8 cellular contexts compared by ENCODE assay signal in the genomic region with DNA sequence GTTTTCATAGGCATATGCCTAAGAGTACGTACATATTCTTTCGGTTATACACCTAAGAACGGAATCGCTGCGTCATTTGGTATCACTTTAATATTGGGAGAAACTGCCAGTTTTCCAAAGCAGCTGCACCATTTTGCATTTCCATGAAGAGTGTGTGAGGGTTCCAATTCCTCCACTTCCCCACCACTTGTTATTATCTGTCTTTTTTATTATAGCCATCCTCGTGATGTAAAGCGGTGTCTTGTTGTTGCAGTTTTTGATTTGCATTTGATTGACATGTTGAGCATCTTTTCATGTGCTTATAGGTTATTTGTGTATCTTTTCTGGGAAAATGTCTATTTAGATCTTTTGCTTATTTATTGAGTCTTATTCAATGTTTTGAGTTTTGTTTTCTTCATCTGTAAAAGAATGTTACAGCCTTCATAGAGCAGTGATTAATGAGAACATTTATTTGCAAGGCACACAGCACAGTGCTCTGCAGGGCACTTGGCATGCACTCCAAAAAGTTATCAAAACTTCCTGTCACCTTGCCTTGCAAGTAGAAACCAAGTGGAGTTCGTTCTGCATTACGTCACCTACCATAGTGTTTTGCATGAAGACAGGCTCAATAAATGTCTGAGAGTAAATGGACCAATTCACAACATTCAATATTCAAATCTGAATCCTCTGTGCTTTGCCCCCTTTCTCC. TPM values are rescaled to one million over a fixed set of nuclear protein-coding genes. Genes with fewer than 3 reads are reported as not detected.
A peak's percentile ranks its signal among the peaks of the same experiment; 100 is the strongest.
DNase-seq lines count a peak whose midpoint lies in the region; ATAC-seq, FAIRE-seq and TF ChIP-seq lines count a peak whose summit lies in the region.

No MANE protein-coding gene starts in this region.

- peak overlapping the region; percentile 95 for H3K27ac Mint-ChIP-seq in activated CD8-positive, alpha-beta T cell treated with anti-CD3 and anti-CD28 coated beads for 36 hours

- WGBS in suprapubic skin: 79% methylated on average over 9 of the region's 9 CpGs

- H3K4me1 ChIP-seq in kidney (ENCODE audit: control insufficient read depth in 1 of 2, insufficient read depth in 1 of 2, low read depth in 1 of 2, low read length in 2 of 2) (peaks cover 16 to 19% of the 10 kb centered on the region in 2 donors), suprapubic skin (peaks cover 26% of the 10 kb centered on the region)

- H3K27ac ChIP-seq in kidney (ENCODE audit: low read depth in 2 of 2, low read length in 2 of 2) (peak overlapping the region; percentile 95), suprapubic skin (peak overlapping the region; percentile 90)

- no peak for TF ChIP-seq POLR2A in suprapubic skin (IDR thresholded peaks at IDR 0.05)

- no peaks in the 10 kb centered on the region for H3K27me3 Mint-ChIP-seq in activated T-cell treated with anti-CD3 and anti-CD28 coated beads, Interleukin-2, amount 50 U/mL, for 4 hours (ENCODE audit: low read depth)
- no peaks in the 10 kb centered on the region for H3K27me3 Mint-ChIP-seq in activated CD8-positive, alpha-beta T cell treated with anti-CD3 and anti-CD28 coated beads for 36 hours

- no peaks in the 10 kb centered on the region for H3K36me3 Mint-ChIP-seq in activated T-cell treated with anti-CD3 and anti-CD28 coated beads, Interleukin-2, amount 50 U/mL, for 4 hours (ENCODE audit: insufficient read depth)
- no peaks in the 10 kb centered on the region for H3K36me3 Mint-ChIP-seq in activated CD8-positive, alpha-beta T cell treated with anti-CD3 and anti-CD28 coated beads for 36 hours (ENCODE audit: low read depth)

- H3K4me3 ChIP-seq in kidney (ENCODE audit: low read length in 2 of 2) (no peak overlapping the region), suprapubic skin (no peak overlapping the region)

- H3K36me3 ChIP-seq in kidney (ENCODE audit: control insufficient read depth in 1 of 2, insufficient read depth in 2 of 2, low read length in 2 of 2) (no peaks in the 10 kb centered on the region), suprapubic skin (no peaks in the 10 kb centered on the region)

- FAIRE-seq in kidney (lab: Jason Lieb, UNC): no peak

- no peaks in the 10 kb centered on the region for H3K9me3 Mint-ChIP-seq in activated T-cell treated with anti-CD3 and anti-CD28 coated beads, Interleukin-2, amount 50 U/mL, for 4 hours
- H3K9me3 Mint-ChIP-seq in activated CD8-positive, alpha-beta T cell treated with anti-CD3 and anti-CD28 coated beads for 36 hours: peaks cover 2% of the 10 kb centered on the region

- TF ChIP-seq EP300 in suprapubic skin (IDR thresholded peaks at IDR 0.05): no peak

- TF ChIP-seq CTCF in activated CD8-positive, alpha-beta T cell treated with anti-CD3 and anti-CD28 coated beads for 36 hours (IDR thresholded peaks at IDR 0.05): no peak
- TF ChIP-seq CTCF in kidney (IDR thresholded peaks at IDR 0.05; ENCODE audit: borderline replicate concordance, extremely low read depth, insufficient read depth) (no peak), suprapubic skin (IDR thresholded peaks at IDR 0.05) (no peak)

- POLR2A ChIA-PET in activated CD8-positive, alpha-beta T cell treated with anti-CD3 and anti-CD28 coated beads for 36 hours (lab: Charles Lee): interaction anchor here (0.6 to 1.6 kb wide), 2 partner anchors 14 to 318 kb away, joined by 3 to 4 read pairs; no protein-coding TSS in a partner anchor

- H3K4me3 Mint-ChIP-seq in activated T-cell treated with anti-CD3 and anti-CD28 coated beads, Interleukin-2, amount 50 U/mL, for 4 hours: peak overlapping the region; percentile 87
- H3K4me3 Mint-ChIP-seq in activated CD8-positive, alpha-beta T cell treated with anti-CD3 and anti-CD28 coated beads for 36 hours: peak overlapping the region; percentile 89

- DNase-seq in activated T-cell treated with anti-CD3 and anti-CD28 coated beads, Interleukin-2, amount 50 U/mL, for 4 hours: no peak
- DNase-seq in activated T-cell treated with anti-CD3 and anti-CD28 coated beads, Interleukin-2, amount 50 U/mL, for 1 hour: no peak
- DNase-seq in activated CD8-positive, alpha-beta T cell treated with anti-CD3 and anti-CD28 coated beads for 36 hours: no peak
- DNase-seq in kidney (no peak), suprapubic skin (ENCODE audit: low spot score in 2 of 2) (no peak), medulla oblongata (ENCODE audit: extremely low spot score) (no peak), NCI-H1930 (lab: John Stamatoyannopoulos, UW) (no peak), dedifferentiated amniotic fluid mesenchymal stem cell (ENCODE audit: extremely low spot score) (no peak)

- CTCF ChIA-PET in activated CD8-positive, alpha-beta T cell treated with anti-CD3 and anti-CD28 coated beads for 36 hours (lab: Charles Lee): interaction anchor here (0.6 to 2.6 kb wide), 5 partner anchors 11 to 147 kb away, joined by 3 to 23 read pairs (median 6); no protein-coding TSS in a partner anchor

- no peaks in the 10 kb centered on the region for H3K9me3 ChIP-seq in kidney (ENCODE audit: control insufficient read depth in 1 of 2, low read length in 2 of 2)
- no peaks in the 10 kb centered on the region for H3K9me3 ChIP-seq in suprapubic skin

- no peak for ATAC-seq in activated T-cell treated with anti-CD3 and anti-CD28 coated beads, Interleukin-2, amount 50 U/mL, for 4 hours
- no peak for ATAC-seq in activated CD8-positive, alpha-beta T cell treated with anti-CD3 and anti-CD28 coated beads for 36 hours

- H3K27me3 ChIP-seq in suprapubic skin: no peaks in the 10 kb centered on the region

- intact Hi-C loops in activated CD8-positive, alpha-beta T cell treated with anti-CD3 and anti-CD28 coated beads for 36 hours (cut with micrococcal nuclease): no loop called here
- intact Hi-C loops in kidney (cut with DNase I): no loop called here

- peaks cover 32% of the 10 kb centered on the region for H3K4me1 Mint-ChIP-seq in activated T-cell treated with anti-CD3 and anti-CD28 coated beads, Interleukin-2, amount 50 U/mL, for 4 hours (ENCODE audit: low read depth)
- peaks cover 32% of the 10 kb centered on the region for H3K4me1 Mint-ChIP-seq in activated CD8-positive, alpha-beta T cell treated with anti-CD3 and anti-CD28 coated beads for 36 hours (ENCODE audit: low read depth)

- peak overlapping the region in 1 of 2 donors; percentile 93 for H3K9ac ChIP-seq in kidney (ENCODE audit: low read length in 2 of 2)

RNA-seq across cellular contexts. Expression of a gene that starts 26.6 kb away (rescaled TPM):
- total RNA-seq in activated T-cell treated with anti-CD3 and anti-CD28 coated beads, Interleukin-2, amount 50 U/mL, for 4 hours: 1 to 10 TPM in 1 of 3 donors, under 1 TPM in 2; 0.57 to 1.1 (median 0.63) TPM
- total RNA-seq in activated CD8-positive, alpha-beta T cell treated with anti-CD3 and anti-CD28 coated beads for 36 hours: not detected
- 0.31 TPM for total RNA-seq in kidney
- not detected for polyA plus RNA-seq in kidney (ENCODE audit: insufficient read depth, low read depth, low replicate concordance)
- 1 to 10 TPM in 3 of 4 donors, under 1 TPM in 1; 0.38 to 3.7 (median 1.3) TPM for total RNA-seq in suprapubic skin

RNA-seq across cellular contexts. Expression of a gene that starts 40.6 kb away (rescaled TPM):
- total RNA-seq in activated T-cell treated with anti-CD3 and anti-CD28 coated beads, Interleukin-2, amount 50 U/mL, for 4 hours: 1 to 10 TPM; 2.0 to 2.3 (median 2.0) TPM
- 1 to 10 TPM; 8.4 to 8.6 TPM for total RNA-seq in activated CD8-positive, alpha-beta T cell treated with anti-CD3 and anti-CD28 coated beads for 36 hours
- 130 TPM for total RNA-seq in kidney
- 72.4 TPM for polyA plus RNA-seq in kidney (ENCODE audit: insufficient read depth, low read depth, low replicate concordance)
- total RNA-seq in suprapubic skin: 10 to 100 TPM; 44.5 to 67.8 (median 56.9) TPM

RNA-seq across cellular contexts. Expression of a gene that starts 56.2 kb away (rescaled TPM):
- total RNA-seq in activated T-cell treated with anti-CD3 and anti-CD28 coated beads, Interleukin-2, amount 50 U/mL, for 4 hours: 10 to 100 TPM; 67.3 to 73.2 (median 68.7) TPM
- 10 to 100 TPM; 77.9 to 80.3 TPM for total RNA-seq in activated CD8-positive, alpha-beta T cell treated with anti-CD3 and anti-CD28 coated beads for 36 hours
- 23.6 TPM for total RNA-seq in kidney
- 34.3 TPM for polyA plus RNA-seq in kidney (ENCODE audit: insufficient read depth, low read depth, low replicate concordance)
- total RNA-seq in suprapubic skin: 10 to 100 TPM; 13.8 to 22.1 (median 17.7) TPM

RNA-seq across cellular contexts. Expression of a gene that starts 56.5 kb away (rescaled TPM):
- 10 to 100 TPM; 31.4 to 34.4 (median 31.5) TPM for total RNA-seq in activated T-cell treated with anti-CD3 and anti-CD28 coated beads, Interleukin-2, amount 50 U/mL, for 4 hours
- 10 to 100 TPM; 30.7 to 30.9 TPM for total RNA-seq in activated CD8-positive, alpha-beta T cell treated with anti-CD3 and anti-CD28 coated beads for 36 hours
- total RNA-seq in kidney (38.2 TPM), suprapubic skin (10 to 100 TPM; 20.6 to 29.9 (median 23.0) TPM)
- polyA plus RNA-seq in kidney (ENCODE audit: insufficient read depth, low read depth, low replicate concordance): 53.0 TPM

Comparison
In these comparisons a context has a peak if more than half of its experiments do, and no peak if none do; other contexts are left out.
1. RNA of a gene that starts 40.6 kb away (total RNA-seq): 130 TPM in kidney (single experiment) and 44.5 to 67.8 TPM in suprapubic skin; 8.4 to 8.6 TPM in activated CD8-positive, alpha-beta T cell treated with anti-CD3 and anti-CD28 coated beads for 36 hours and 2.0 to 2.3 TPM in activated T-cell treated with anti-CD3 and anti-CD28 coated beads, Interleukin-2, amount 50 U/mL, for 4 hours; every median in the first group is over 4 times any median in the second.